1 cellular context compared by ENCODE assay signal in the genomic region with DNA sequence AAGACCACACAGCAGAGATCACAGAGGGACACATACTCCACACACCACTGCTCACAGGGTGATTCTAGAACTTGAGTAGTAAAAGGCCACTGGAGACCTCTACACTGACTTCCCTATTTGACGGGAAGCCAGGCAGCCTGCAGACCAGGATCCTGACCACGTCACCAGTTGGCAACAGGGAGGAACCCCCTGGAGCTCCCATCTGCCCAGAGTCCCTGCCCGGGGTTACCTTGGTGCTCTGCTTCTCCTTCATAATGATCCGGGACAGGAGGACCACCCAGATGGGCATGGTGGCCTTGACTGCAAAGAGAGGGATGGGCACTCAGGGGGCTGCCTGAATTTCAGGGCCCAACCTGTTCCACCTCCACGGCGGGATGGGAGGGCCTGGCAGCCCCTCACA.
TF ChIP-seq lines count a peak whose summit lies in the region.

No MANE protein-coding gene starts in this region.

TF ChIP-seq in K562, 482 proteins besides CTCF, POLR2A, EP300 and RAD21:
- TF ChIP-seq, protein P1, sequence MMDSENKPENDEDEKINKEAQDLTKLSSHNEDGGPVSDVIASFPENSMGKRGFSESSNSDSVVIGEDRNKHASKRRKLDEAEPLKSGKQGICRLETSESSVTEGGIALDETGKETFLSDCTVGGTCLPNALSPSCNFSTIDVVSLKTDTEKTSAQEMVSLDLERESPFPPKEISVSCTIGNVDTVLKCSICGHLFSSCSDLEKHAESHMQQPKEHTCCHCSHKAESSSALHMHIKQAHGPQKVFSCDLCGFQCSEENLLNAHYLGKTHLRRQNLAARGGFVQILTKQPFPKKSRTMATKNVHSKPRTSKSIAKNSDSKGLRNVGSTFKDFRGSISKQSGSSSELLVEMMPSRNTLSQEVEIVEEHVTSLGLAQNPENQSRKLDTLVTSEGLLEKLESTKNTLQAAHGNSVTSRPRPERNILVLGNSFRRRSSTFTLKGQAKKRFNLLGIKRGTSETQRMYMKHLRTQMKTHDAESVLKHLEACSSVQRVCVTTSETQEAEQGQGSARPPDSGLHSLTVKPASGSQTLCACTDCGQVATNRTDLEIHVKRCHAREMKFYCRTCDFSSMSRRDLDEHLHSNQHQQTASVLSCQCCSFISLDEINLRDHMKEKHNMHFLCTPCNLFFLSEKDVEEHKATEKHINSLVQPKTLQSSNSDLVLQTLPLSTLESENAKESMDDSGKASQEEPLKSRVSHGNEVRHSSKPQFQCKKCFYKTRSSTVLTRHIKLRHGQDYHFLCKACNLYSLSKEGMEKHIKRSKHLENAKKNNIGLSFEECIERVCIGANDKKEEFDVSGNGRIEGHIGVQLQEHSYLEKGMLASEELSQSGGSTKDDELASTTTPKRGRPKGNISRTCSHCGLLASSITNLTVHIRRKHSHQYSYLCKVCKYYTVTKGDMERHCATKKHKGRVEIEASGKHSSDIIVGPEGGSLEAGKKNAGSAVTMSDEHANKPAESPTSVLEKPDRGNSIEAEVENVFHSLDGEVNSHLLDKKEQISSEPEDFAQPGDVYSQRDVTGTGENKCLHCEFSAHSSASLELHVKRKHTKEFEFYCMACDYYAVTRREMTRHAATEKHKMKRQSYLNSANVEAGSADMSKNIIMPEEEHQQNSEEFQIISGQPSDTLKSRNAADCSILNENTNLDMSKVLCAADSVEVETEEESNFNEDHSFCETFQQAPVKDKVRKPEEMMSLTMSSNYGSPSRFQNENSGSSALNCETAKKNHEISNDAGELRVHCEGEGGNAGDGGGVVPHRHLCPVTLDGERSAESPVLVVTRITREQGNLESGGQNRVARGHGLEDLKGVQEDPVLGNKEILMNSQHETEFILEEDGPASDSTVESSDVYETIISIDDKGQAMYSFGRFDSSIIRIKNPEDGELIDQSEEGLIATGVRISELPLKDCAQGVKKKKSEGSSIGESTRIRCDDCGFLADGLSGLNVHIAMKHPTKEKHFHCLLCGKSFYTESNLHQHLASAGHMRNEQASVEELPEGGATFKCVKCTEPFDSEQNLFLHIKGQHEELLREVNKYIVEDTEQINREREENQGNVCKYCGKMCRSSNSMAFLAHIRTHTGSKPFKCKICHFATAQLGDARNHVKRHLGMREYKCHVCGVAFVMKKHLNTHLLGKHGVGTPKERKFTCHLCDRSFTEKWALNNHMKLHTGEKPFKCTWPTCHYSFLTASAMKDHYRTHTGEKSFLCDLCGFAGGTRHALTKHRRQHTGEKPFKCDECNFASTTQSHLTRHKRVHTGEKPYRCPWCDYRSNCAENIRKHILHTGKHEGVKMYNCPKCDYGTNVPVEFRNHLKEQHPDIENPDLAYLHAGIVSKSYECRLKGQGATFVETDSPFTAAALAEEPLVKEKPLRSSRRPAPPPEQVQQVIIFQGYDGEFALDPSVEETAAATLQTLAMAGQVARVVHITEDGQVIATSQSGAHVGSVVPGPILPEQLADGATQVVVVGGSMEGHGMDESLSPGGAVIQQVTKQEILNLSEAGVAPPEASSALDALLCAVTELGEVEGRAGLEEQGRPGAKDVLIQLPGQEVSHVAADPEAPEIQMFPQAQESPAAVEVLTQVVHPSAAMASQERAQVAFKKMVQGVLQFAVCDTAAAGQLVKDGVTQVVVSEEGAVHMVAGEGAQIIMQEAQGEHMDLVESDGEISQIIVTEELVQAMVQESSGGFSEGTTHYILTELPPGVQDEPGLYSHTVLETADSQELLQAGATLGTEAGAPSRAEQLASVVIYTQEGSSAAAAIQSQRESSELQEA (IDR thresholded peaks at IDR 0.05; ENCODE audit: low read depth): no peak
- TF ChIP-seq, protein P2, sequence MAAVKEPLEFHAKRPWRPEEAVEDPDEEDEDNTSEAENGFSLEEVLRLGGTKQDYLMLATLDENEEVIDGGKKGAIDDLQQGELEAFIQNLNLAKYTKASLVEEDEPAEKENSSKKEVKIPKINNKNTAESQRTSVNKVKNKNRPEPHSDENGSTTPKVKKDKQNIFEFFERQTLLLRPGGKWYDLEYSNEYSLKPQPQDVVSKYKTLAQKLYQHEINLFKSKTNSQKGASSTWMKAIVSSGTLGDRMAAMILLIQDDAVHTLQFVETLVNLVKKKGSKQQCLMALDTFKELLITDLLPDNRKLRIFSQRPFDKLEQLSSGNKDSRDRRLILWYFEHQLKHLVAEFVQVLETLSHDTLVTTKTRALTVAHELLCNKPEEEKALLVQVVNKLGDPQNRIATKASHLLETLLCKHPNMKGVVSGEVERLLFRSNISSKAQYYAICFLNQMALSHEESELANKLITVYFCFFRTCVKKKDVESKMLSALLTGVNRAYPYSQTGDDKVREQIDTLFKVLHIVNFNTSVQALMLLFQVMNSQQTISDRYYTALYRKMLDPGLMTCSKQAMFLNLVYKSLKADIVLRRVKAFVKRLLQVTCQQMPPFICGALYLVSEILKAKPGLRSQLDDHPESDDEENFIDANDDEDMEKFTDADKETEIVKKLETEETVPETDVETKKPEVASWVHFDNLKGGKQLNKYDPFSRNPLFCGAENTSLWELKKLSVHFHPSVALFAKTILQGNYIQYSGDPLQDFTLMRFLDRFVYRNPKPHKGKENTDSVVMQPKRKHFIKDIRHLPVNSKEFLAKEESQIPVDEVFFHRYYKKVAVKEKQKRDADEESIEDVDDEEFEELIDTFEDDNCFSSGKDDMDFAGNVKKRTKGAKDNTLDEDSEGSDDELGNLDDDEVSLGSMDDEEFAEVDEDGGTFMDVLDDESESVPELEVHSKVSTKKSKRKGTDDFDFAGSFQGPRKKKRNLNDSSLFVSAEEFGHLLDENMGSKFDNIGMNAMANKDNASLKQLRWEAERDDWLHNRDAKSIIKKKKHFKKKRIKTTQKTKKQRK (IDR thresholded peaks at IDR 0.05; ENCODE audit: borderline replicate concordance, low read depth, low read length): no peak
- TF ChIP-seq SPI1 (IDR thresholded peaks at IDR 0.05; ENCODE audit: borderline replicate concordance, low read depth, low read length) (peak; percentile 86), BRF1 (IDR thresholded peaks at IDR 0.05; ENCODE audit: borderline replicate concordance, extremely low read depth, insufficient read length) (no peak), KDM4B (IDR thresholded peaks at IDR 0.05; ENCODE audit: borderline replicate concordance in 2 of 2, low read depth in 1 of 2) (no peak), SNIP1 (IDR thresholded peaks at IDR 0.05; ENCODE audit: low read depth) (no peak), HDAC6 (IDR thresholded peaks at IDR 0.05; ENCODE audit: low read depth, low read length) (no peak), CREB1 (IDR thresholded peaks at IDR 0.05) (no peak), CREB1 (CRISPR knock-in tag; IDR thresholded peaks at IDR 0.05) (peak; percentile 36; the same call in 1 of the 2 replicates), NONO (IDR thresholded peaks at IDR 0.05; ENCODE audit: low read depth in 2 of 2, low read length in 1 of 2) (no peak), ASH1L (IDR thresholded peaks at IDR 0.05; ENCODE audit: borderline replicate concordance, low read depth, partially characterized antibody) (no peak), GTF2F1 (IDR thresholded peaks at IDR 0.05; ENCODE audit: low read depth, low read length) (no peak), LEF1 (IDR thresholded peaks at IDR 0.05) (no peak), KAT7 (CRISPR knock-in tag; IDR thresholded peaks at IDR 0.05; ENCODE audit: borderline replicate concordance) (0 out of 2 replicates have a peak, but pooled peaks have one; percentile 26), TAL1 (IDR thresholded peaks at IDR 0.05) (no peak), NCOR1 (IDR thresholded peaks at IDR 0.05) (no peak), RUNX1 (IDR thresholded peaks at IDR 0.05; ENCODE audit: low read depth) (no peak), ZNF134 (CRISPR knock-in tag; conservative IDR thresholded peaks at IDR 0.05) (no peak), ADNP (tag; IDR thresholded peaks at IDR 0.05) (no peak), ZNF143 (CRISPR knock-in tag; IDR thresholded peaks at IDR 0.05) (no peak)
- TF ChIP-seq, protein P3, sequence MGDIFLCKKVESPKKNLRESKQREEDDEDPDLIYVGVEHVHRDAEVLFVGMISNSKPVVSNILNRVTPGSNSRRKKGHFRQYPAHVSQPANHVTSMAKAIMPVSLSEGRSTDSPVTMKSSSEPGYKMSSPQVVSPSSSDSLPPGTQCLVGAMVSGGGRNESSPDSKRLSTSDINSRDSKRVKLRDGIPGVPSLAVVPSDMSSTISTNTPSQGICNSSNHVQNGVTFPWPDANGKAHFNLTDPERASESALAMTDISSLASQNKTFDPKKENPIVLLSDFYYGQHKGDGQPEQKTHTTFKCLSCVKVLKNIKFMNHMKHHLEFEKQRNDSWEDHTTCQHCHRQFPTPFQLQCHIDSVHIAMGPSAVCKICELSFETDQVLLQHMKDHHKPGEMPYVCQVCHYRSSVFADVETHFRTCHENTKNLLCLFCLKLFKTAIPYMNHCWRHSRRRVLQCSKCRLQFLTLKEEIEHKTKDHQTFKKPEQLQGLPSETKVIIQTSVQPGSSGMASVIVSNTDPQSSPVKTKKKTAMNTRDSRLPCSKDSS (IDR thresholded peaks at IDR 0.05; ENCODE audit: low read depth, partially characterized antibody): no peak
- TF ChIP-seq, protein P4, sequence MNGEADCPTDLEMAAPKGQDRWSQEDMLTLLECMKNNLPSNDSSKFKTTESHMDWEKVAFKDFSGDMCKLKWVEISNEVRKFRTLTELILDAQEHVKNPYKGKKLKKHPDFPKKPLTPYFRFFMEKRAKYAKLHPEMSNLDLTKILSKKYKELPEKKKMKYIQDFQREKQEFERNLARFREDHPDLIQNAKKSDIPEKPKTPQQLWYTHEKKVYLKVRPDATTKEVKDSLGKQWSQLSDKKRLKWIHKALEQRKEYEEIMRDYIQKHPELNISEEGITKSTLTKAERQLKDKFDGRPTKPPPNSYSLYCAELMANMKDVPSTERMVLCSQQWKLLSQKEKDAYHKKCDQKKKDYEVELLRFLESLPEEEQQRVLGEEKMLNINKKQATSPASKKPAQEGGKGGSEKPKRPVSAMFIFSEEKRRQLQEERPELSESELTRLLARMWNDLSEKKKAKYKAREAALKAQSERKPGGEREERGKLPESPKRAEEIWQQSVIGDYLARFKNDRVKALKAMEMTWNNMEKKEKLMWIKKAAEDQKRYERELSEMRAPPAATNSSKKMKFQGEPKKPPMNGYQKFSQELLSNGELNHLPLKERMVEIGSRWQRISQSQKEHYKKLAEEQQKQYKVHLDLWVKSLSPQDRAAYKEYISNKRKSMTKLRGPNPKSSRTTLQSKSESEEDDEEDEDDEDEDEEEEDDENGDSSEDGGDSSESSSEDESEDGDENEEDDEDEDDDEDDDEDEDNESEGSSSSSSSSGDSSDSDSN (IDR thresholded peaks at IDR 0.05; ENCODE audit: borderline replicate concordance in 1 of 2, low read depth in 2 of 2, low read length in 2 of 2): no peak
- TF ChIP-seq, protein P5, sequence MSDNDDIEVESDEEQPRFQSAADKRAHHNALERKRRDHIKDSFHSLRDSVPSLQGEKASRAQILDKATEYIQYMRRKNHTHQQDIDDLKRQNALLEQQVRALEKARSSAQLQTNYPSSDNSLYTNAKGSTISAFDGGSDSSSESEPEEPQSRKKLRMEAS (CRISPR knock-in tag; IDR thresholded peaks at IDR 0.05): no peak
- TF ChIP-seq, protein P6, sequence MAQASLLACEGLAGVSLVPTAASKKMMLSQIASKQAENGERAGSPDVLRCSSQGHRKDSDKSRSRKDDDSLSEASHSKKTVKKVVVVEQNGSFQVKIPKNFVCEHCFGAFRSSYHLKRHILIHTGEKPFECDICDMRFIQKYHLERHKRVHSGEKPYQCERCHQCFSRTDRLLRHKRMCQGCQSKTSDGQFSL (CRISPR knock-in tag; IDR thresholded peaks at IDR 0.05): no peak
- TF ChIP-seq, protein P6 (tag; IDR thresholded peaks at IDR 0.05): no peak
- TF ChIP-seq, protein P7, sequence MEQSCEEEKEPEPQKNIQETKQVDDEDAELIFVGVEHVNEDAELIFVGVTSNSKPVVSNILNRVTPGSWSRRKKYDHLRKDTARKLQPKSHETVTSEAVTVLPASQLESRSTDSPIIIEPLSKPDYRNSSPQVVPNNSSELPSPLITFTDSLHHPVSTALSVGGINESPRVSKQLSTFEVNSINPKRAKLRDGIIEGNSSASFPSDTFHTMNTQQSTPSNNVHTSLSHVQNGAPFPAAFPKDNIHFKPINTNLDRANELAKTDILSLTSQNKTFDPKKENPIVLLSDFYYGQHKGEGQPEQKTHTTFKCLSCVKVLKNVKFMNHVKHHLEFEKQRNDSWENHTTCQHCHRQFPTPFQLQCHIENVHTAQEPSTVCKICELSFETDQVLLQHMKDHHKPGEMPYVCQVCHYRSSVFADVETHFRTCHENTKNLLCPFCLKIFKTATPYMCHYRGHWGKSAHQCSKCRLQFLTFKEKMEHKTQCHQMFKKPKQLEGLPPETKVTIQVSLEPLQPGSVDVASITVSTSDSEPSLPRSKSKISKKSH (CRISPR knock-in tag; IDR thresholded peaks at IDR 0.05): no peak
- TF ChIP-seq, protein P8, sequence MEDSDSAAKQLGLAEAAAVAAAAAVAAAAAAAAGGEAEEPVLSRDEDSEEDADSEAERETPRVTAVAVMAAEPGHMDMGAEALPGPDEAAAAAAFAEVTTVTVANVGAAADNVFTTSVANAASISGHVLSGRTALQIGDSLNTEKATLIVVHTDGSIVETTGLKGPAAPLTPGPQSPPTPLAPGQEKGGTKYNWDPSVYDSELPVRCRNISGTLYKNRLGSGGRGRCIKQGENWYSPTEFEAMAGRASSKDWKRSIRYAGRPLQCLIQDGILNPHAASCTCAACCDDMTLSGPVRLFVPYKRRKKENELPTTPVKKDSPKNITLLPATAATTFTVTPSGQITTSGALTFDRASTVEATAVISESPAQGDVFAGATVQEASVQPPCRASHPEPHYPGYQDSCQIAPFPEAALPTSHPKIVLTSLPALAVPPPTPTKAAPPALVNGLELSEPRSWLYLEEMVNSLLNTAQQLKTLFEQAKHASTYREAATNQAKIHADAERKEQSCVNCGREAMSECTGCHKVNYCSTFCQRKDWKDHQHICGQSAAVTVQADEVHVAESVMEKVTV (CRISPR knock-in tag; IDR thresholded peaks at IDR 0.05): no peak
